8 cellular contexts compared by ENCODE assay signal in genomic region chrX:153723351-153724251, GRCh38. TPM values are rescaled to one million over a fixed set of nuclear protein-coding genes. Genes with fewer than 3 reads are reported as not detected.
DNase-seq lines count a peak whose midpoint lies in the region; ATAC-seq and TF ChIP-seq lines count a peak whose summit lies in the region.

No MANE protein-coding gene starts in this region.

- POLR2A ChIA-PET in BJ (lab: Charles Lee) = interaction anchor here (0.6 kb wide), 1 partner anchor 817 kb away, joined by 7 read pairs; no protein-coding TSS in a partner anchor

- no peak for DNase-seq in BJ (ENCODE audit: low read depth)
- DNase-seq in NT2/D1 (ENCODE audit: low read depth, low spot score) = no peak
- peak; percentile 35 for DNase-seq in activated gamma-delta T cell treated with Interleukin-2 at 50 U/mL for 16 hours
- DNase-seq in left cardiac atrium = peak; percentile 50
- DNase-seq in skeletal muscle cell (ENCODE audit: low read depth) = no peak
- no peak for DNase-seq in posterior vena cava (ENCODE audit: low spot score)

- H3K4me3 ChIP-seq in BJ (ENCODE audit: low read depth, low read length) (peak overlapping the region; percentile 70), NT2/D1 (ENCODE audit: insufficient read length, low read depth) (peak overlapping the region; percentile 51), skeletal muscle cell (ENCODE audit: low read depth, low read length) (peak overlapping the region; percentile 69)

- intact Hi-C loops in left cardiac atrium (cut with DNase I) (no loop called here), posterior vena cava (cut with DNase I) (no loop called here)

- H3K36me3 ChIP-seq in BJ (ENCODE audit: control insufficient read depth, insufficient read depth, low read length) (peaks cover 11% of the 10 kb centered on the region), NT2/D1 (ENCODE audit: insufficient read depth, insufficient read length, low read length) (peaks cover 34% of the 10 kb centered on the region)

- peaks cover 8% of the 10 kb centered on the region for H3K4me1 ChIP-seq in NT2/D1 (ENCODE audit: insufficient read depth, insufficient read length)

- H3K27me3 ChIP-seq in BJ (ENCODE audit: control insufficient read depth, insufficient read depth, low read length) = no peaks in the 10 kb centered on the region
- H3K27me3 ChIP-seq in NT2/D1 (ENCODE audit: insufficient read depth, insufficient read length) = no peaks in the 10 kb centered on the region

- CTCF ChIA-PET in BJ (lab: Yijun Ruan, JAX) = no interaction called here

- TF ChIP-seq CTCF in BJ (IDR thresholded peaks at IDR 0.05; ENCODE audit: insufficient read depth, low read depth, low read length) = peak; percentile 53

- H3K9ac ChIP-seq in NT2/D1 (ENCODE audit: insufficient read length, low read depth) = peak overlapping the region; percentile 77

- ATAC-seq in GM19025 (IDR thresholded peaks at IDR 0.05; ENCODE audit: low read depth, unreplicated experiment) (peak; percentile 32), HG03175 (IDR thresholded peaks at IDR 0.05; ENCODE audit: unreplicated experiment) (peak; percentile 32), left cardiac atrium (peak; percentile 1 to 6)

- H3K9me3 ChIP-seq in NT2/D1 (ENCODE audit: insufficient read depth, low read length) = no peaks in the 10 kb centered on the region

RNA-seq across cellular contexts. Expression of gene BCAP31, which starts 0.6 kb away (rescaled TPM):
- 204 and 222 TPM in 2 replicates for polyA plus RNA-seq in BJ (2011; rRNA removed)
- 73.3 and 109 TPM in 2 replicates for polyA minus RNA-seq in BJ (2011; rRNA and poly(A)+ RNA removed)
- total RNA-seq in left cardiac atrium (100 to 1,000 TPM; 123 to 159 TPM), posterior vena cava (100 to 1,000 TPM; 129 to 133 TPM)

RNA-seq across cellular contexts. Expression of gene ABCD1, which starts 1.1 kb away (rescaled TPM):
- 4.3 and 9.2 TPM in 2 replicates for polyA plus RNA-seq in BJ (2011; rRNA removed)
- polyA minus RNA-seq in BJ (2011; rRNA and poly(A)+ RNA removed) = 6.6 and 8.2 TPM in 2 replicates
- 10 to 100 TPM; 11.5 to 15.0 TPM for total RNA-seq in left cardiac atrium
- total RNA-seq in posterior vena cava = 10 to 100 TPM; 14.7 to 22.6 TPM

RNA-seq across cellular contexts. Expression of gene SLC6A8, which starts 35.9 kb away (rescaled TPM):
- polyA plus RNA-seq in BJ (2011; rRNA removed) = 8.3 and 11.9 TPM in 2 replicates
- 21.5 and 24.3 TPM in 2 replicates for polyA minus RNA-seq in BJ (2011; rRNA and poly(A)+ RNA removed)
- 100 to 1,000 TPM; 107 to 134 TPM for total RNA-seq in left cardiac atrium
- total RNA-seq in posterior vena cava = 10 to 100 TPM; 33.5 to 42.3 TPM

RNA-seq across cellular contexts. Expression of gene PLXNB3, which starts 40.4 kb away (rescaled TPM):
- 4.7 and 8.2 TPM in 2 replicates for polyA plus RNA-seq in BJ (2011; rRNA removed)
- 4.5 and 5.2 TPM in 2 replicates for polyA minus RNA-seq in BJ (2011; rRNA and poly(A)+ RNA removed)
- total RNA-seq in left cardiac atrium = 1 to 10 TPM; 5.9 to 7.1 TPM
- 10 to 100 TPM; 16.8 to 19.1 TPM for total RNA-seq in posterior vena cava

RNA-seq across cellular contexts. Expression of gene PNCK, which starts 50.0 kb away (rescaled TPM):
- 0.22 and 0.28 TPM in 2 replicates for polyA plus RNA-seq in BJ (2011; rRNA removed)
- not detected in 2 replicates for polyA minus RNA-seq in BJ (2011; rRNA and poly(A)+ RNA removed)
- total RNA-seq in left cardiac atrium = 10 to 100 TPM in 1 of 2 donors, 1 to 10 TPM in 1; 9.7 to 14.6 TPM
- total RNA-seq in posterior vena cava = 10 to 100 TPM; 41.1 to 58.9 TPM

Comparison
In these comparisons a context has a peak if more than half of its experiments do, and no peak if none do; other contexts are left out.
1. DNase-seq: peak in activated gamma-delta T cell treated with Interleukin-2 at 50 U/mL for 16 hours (single experiment) and left cardiac atrium (single experiment); none in BJ (single experiment), NT2/D1 (single experiment), skeletal muscle cell (single experiment) and posterior vena cava (single experiment).
2. Peak in every context shown above with its lines, with median percentiles within 50 percentile points of each other: H3K4me3 ChIP-seq and ATAC-seq.